ENCODE assay signal across 10 cellular contexts in genomic region chr11:65606876-65607613, GRCh38. TPM values are rescaled to one million over a fixed set of nuclear protein-coding genes. Genes with fewer than 3 reads are reported as not detected.
DNase-seq lines count a peak whose midpoint lies in the region; ATAC-seq and TF ChIP-seq lines count a peak whose summit lies in the region.
"Had no signal": no experiment of that assay in that cellular context is flagged by ENCODE, and none has a peak within 500 bp of the region (broad histone marks: within the 10 kb centered on the region; RNA-seq: fewer than 3 reads in every experiment).

No MANE protein-coding gene starts in this region.

- peak overlapping the region; percentile 73 for H3K4me2 ChIP-seq in hepatocyte

- peaks cover 46% of the 10 kb centered on the region for H4K20me1 ChIP-seq in hepatocyte (ENCODE audit: insufficient read depth, poor library complexity, severe bottlenecking)

- POLR2A ChIA-PET in activated CD4-positive, alpha-beta T cell treated with anti-CD3 and anti-CD28 coated beads for 36 hours (lab: Charles Lee), result no interaction called here

- H3K36me3 ChIP-seq in hepatocyte (replicated peaks; ENCODE audit: insufficient read depth, low read depth) (no peaks in the 10 kb centered on the region), prostate gland (peaks cover 10 to 26% of the 10 kb centered on the region in 2 donors)

- H3K27me3 Mint-ChIP-seq in activated CD4-positive, alpha-beta T cell treated with anti-CD3 and anti-CD28 coated beads for 36 hours, result no peaks in the 10 kb centered on the region
- H3K27me3 Mint-ChIP-seq: CD4-positive, CD25-positive, alpha-beta regulatory T cell had no signal

- peaks cover 27% of the 10 kb centered on the region for H3K4me1 Mint-ChIP-seq in activated CD4-positive, alpha-beta T cell treated with anti-CD3 and anti-CD28 coated beads for 36 hours

- intact Hi-C loops in activated CD4-positive, alpha-beta T cell treated with anti-CD3 and anti-CD28 coated beads for 36 hours (cut with DNase I, micrococcal nuclease), result no loop called here
- intact Hi-C loops in prostate gland (cut with DNase I), result no loop called here

- H3K27me3 ChIP-seq in hepatocyte (no peaks in the 10 kb centered on the region), prostate gland (replicated peaks; ENCODE audit: insufficient read depth) (no peaks in the 10 kb centered on the region)

- H3K9me3 Mint-ChIP-seq in activated CD4-positive, alpha-beta T cell treated with anti-CD3 and anti-CD28 coated beads for 36 hours (ENCODE audit: low read depth), result no peaks in the 10 kb centered on the region
- H3K9me3 Mint-ChIP-seq: CD4-positive, CD25-positive, alpha-beta regulatory T cell had no signal

- H3K9me3 ChIP-seq in hepatocyte (ENCODE audit: low read depth) (no peaks in the 10 kb centered on the region), prostate gland (no peaks in the 10 kb centered on the region)

- DNase-seq in activated CD4-positive, alpha-beta T cell treated with anti-CD3 and anti-CD28 coated beads for 36 hours, result peak; percentile 55
- no peak for DNase-seq in activated CD4-positive, alpha-beta T cell treated with anti-CD3 and anti-CD28 coated beads for 1 hour
- DNase-seq in astrocyte of the hippocampus (ENCODE audit: low read depth, low spot score) (peak; percentile 98), hepatocyte (ENCODE audit: low spot score) (peak; percentile 93), prostate gland (ENCODE audit: low spot score) (peak; percentile 89), NOMO-1 treated with DMSO at 0.1 percent for 48 hours (lab: John Stamatoyannopoulos, UW; ENCODE audit: unreplicated experiment) (no peak)
- DNase-seq: CD4-positive, CD25-positive, alpha-beta regulatory T cell had no signal

- H3K4me1 ChIP-seq in hepatocyte (ENCODE audit: insufficient read depth), result peaks cover 17% of the 10 kb centered on the region
- peaks cover 16% of the 10 kb centered on the region for H3K4me1 ChIP-seq in prostate gland (replicated peaks)

- 39% methylated on average over 55 of the region's 67 CpGs for WGBS in hepatocyte (ENCODE audit: low lambda C conversion rate, missing lambda C conversion rate)
- 39% methylated on average over 67 of the region's 67 CpGs for WGBS in prostate gland

- H3K4me3 Mint-ChIP-seq in activated CD4-positive, alpha-beta T cell treated with anti-CD3 and anti-CD28 coated beads for 36 hours, result no peak overlapping the region
- H3K4me3 Mint-ChIP-seq: CD4-positive, CD25-positive, alpha-beta regulatory T cell had no signal

- no peak overlapping the region for H2AFZ ChIP-seq in hepatocyte

- TF ChIP-seq CTCF in hepatocyte (IDR thresholded peaks at IDR 0.05; ENCODE audit: poor library complexity) (no peak), prostate gland (IDR thresholded peaks at IDR 0.05) (no peak)

- H3K79me2 ChIP-seq in hepatocyte, result peaks cover 33% of the 10 kb centered on the region

- H3K36me3 Mint-ChIP-seq in activated CD4-positive, alpha-beta T cell treated with anti-CD3 and anti-CD28 coated beads for 36 hours (ENCODE audit: low read depth), result peaks cover 47% of the 10 kb centered on the region

- H3K4me3 ChIP-seq in hepatocyte (no peak overlapping the region), prostate gland (no peak overlapping the region)

- peak overlapping the region; percentile 38 for H3K27ac ChIP-seq in hepatocyte
- H3K27ac ChIP-seq in prostate gland, result peak overlapping the region; percentile 57 to 79
- H3K27ac ChIP-seq: VCaP had no signal

- no peak overlapping the region for H3K27ac Mint-ChIP-seq in activated CD4-positive, alpha-beta T cell treated with anti-CD3 and anti-CD28 coated beads for 36 hours

- peak; percentile 76 for ATAC-seq in activated CD4-positive, alpha-beta T cell treated with anti-CD3 and anti-CD28 coated beads for 36 hours
- ATAC-seq in HG03095 (IDR thresholded peaks at IDR 0.05; ENCODE audit: unreplicated experiment) (no peak), GM18867 (IDR thresholded peaks at IDR 0.05; ENCODE audit: unreplicated experiment) (no peak)

- TF ChIP-seq POLR2A in prostate gland (IDR thresholded peaks at IDR 0.05), result peak; percentile 34

- CTCF ChIA-PET in activated CD4-positive, alpha-beta T cell treated with anti-CD3 and anti-CD28 coated beads for 36 hours (lab: Charles Lee), result interaction anchor here (1.5 kb wide), 1 partner anchor 19 kb away, joined by 4 read pairs; no protein-coding TSS in a partner anchor

- no peaks in the 10 kb centered on the region for H3K9me2 ChIP-seq in hepatocyte (replicated peaks; ENCODE audit: insufficient read depth)

RNA-seq across cellular contexts. Expression of gene MAP3K11, which starts 7.0 kb away (rescaled TPM):
- total RNA-seq in activated CD4-positive, alpha-beta T cell treated with anti-CD3 and anti-CD28 coated beads for 36 hours, result 10 to 100 TPM; 47.4 to 54.3 TPM
- total RNA-seq in hepatocyte (39.3 and 40.5 TPM in 2 replicates), prostate gland (10 to 100 TPM; 42.7 to 67.9 TPM)
- polyA plus RNA-seq in hepatocyte, result 55.3 and 59.5 TPM in 2 replicates

RNA-seq across cellular contexts. Expression of gene PCNX3, which starts 8.5 kb away (rescaled TPM):
- total RNA-seq in activated CD4-positive, alpha-beta T cell treated with anti-CD3 and anti-CD28 coated beads for 36 hours, result 10 to 100 TPM; 27.9 to 30.7 TPM
- total RNA-seq in hepatocyte, result 22.2 and 27.4 TPM in 2 replicates
- polyA plus RNA-seq in hepatocyte, result 17.6 and 20.0 TPM in 2 replicates
- total RNA-seq in prostate gland, result 10 to 100 TPM; 32.0 to 67.9 TPM

RNA-seq across cellular contexts. Expression of gene KCNK7, which starts 11.4 kb away (rescaled TPM):
- under 1 TPM; 0.27 to 0.37 TPM for total RNA-seq in activated CD4-positive, alpha-beta T cell treated with anti-CD3 and anti-CD28 coated beads for 36 hours
- total RNA-seq in hepatocyte (not detected in 2 replicates), prostate gland (under 1 TPM in 1 of 2 donors, not detected in 1; 0.74 TPM)
- 0.37 TPM in 1 of 2 replicates, not detected in the other for polyA plus RNA-seq in hepatocyte

RNA-seq across cellular contexts. Expression of gene SIPA1, which starts 30.9 kb away (rescaled TPM):
- 100 to 1,000 TPM; 181 to 202 TPM for total RNA-seq in activated CD4-positive, alpha-beta T cell treated with anti-CD3 and anti-CD28 coated beads for 36 hours
- total RNA-seq in hepatocyte, result 15.6 and 19.1 TPM in 2 replicates
- 35.2 and 42.9 TPM in 2 replicates for polyA plus RNA-seq in hepatocyte
- total RNA-seq in prostate gland, result 10 to 100 TPM; 38.2 to 45.2 TPM

RNA-seq across cellular contexts. Expression of gene EHBP1L1, which starts 31.2 kb away (rescaled TPM):
- total RNA-seq in activated CD4-positive, alpha-beta T cell treated with anti-CD3 and anti-CD28 coated beads for 36 hours, result 10 to 100 TPM; 88.3 to 98.8 TPM
- total RNA-seq in hepatocyte (8.4 and 20.9 TPM in 2 replicates), prostate gland (10 to 100 TPM; 68.2 to 98.7 TPM)
- polyA plus RNA-seq in hepatocyte, result 12.5 and 18.1 TPM in 2 replicates

Comparison
In these comparisons a context has a peak if more than half of its experiments do, and no peak if none do; other contexts are left out.
1. DNase-seq: peak in activated CD4-positive, alpha-beta T cell treated with anti-CD3 and anti-CD28 coated beads for 36 hours (single experiment), astrocyte of the hippocampus (single experiment), hepatocyte (single experiment) and prostate gland (single experiment); none in activated CD4-positive, alpha-beta T cell treated with anti-CD3 and anti-CD28 coated beads for 1 hour (single experiment) and NOMO-1 treated with DMSO at 0.1 percent for 48 hours (single experiment).